10 cellular contexts compared by ENCODE assay signal in the genomic region with DNA sequence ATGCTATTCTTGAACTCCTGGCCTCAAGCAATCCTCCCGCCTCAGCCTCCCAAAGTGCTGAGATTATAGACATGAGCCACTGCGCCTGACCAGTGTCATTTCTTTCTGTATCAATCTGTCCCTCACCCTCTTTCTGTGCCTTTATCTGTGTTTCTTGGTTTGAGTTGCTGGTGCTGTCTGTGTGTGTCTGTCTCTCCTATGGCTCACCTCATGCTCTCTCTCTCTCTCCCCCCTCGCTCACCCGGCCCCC. TPM values are rescaled to one million over a fixed set of nuclear protein-coding genes. Genes with fewer than 3 reads are reported as not detected.
DNase-seq lines count a peak whose midpoint lies in the region; ATAC-seq and TF ChIP-seq lines count a peak whose summit lies in the region.
"Had no signal": no experiment of that assay in that cellular context is flagged by ENCODE, and none has a peak within 500 bp of the region (broad histone marks: within the 10 kb centered on the region; RNA-seq: fewer than 3 reads in every experiment).

No MANE protein-coding gene starts in this region.

- POLR2A ChIA-PET in CD8-positive, alpha-beta T cell (lab: Charles Lee): no interaction called here
- POLR2A ChIA-PET in IMR-90 (lab: Charles Lee; ENCODE audit: unreplicated experiment): no interaction called here

- H2BK5ac ChIP-seq in IMR-90 (ENCODE audit: low read depth, low read length, poor library complexity, severe bottlenecking): no peak overlapping the region

- no peak overlapping the region for H2BK20ac ChIP-seq in IMR-90 (ENCODE audit: low read depth, low read length)

- peaks cover 10% of the 10 kb centered on the region for H3K4me1 ChIP-seq in CD8-positive, alpha-beta T cell (ENCODE audit: insufficient read depth, low read length)
- H3K4me1 ChIP-seq in IMR-90 (ENCODE audit: control insufficient read depth, insufficient read depth, low read length) (peaks cover 4% of the 10 kb centered on the region; the same call in 1 of the 2 replicates), endodermal cell (ENCODE audit: control insufficient read depth, insufficient read depth, low read length) (peaks cover 15% of the 10 kb centered on the region), ovary (ENCODE audit: insufficient read depth) (no peaks in the 10 kb centered on the region)

- dilution Hi-C loops in IMR-90 (cut with HindIII; ENCODE audit: low sequenced_read_pairs, unreplicated experiment): no loop called here

- H3K4me3 ChIP-seq in CD8-positive, alpha-beta T cell (ENCODE audit: low read depth, low read length): no peak overlapping the region
- H3K4me3 ChIP-seq in IMR-90 (ENCODE audit: insufficient read depth, low read depth, low read length): no peak overlapping the region
- H3K4me3 ChIP-seq in endodermal cell (ENCODE audit: low read length): no peak overlapping the region
- H3K4me3 ChIP-seq in ovary: no peak overlapping the region

- 38% methylated on average over 3 of the region's 4 CpGs; no CpG with 5 or more reads in 1 of the 2 experiments for WGBS in IMR-90 (ENCODE audit: extremely low coverage in 2 of 2, insufficient read length in 1 of 2), 2 experiments
- 69 to 70% methylated on average over 4 of the region's 4 CpGs for WGBS in endodermal cell (ENCODE audit: insufficient coverage in 1 of 2, insufficient read length in 1 of 2), 2 experiments
- 44 to 53% (median 52%) methylated on average over 4 of the region's 4 CpGs for WGBS in ovary, 3 donors

- H2AFZ ChIP-seq in IMR-90 (replicated peaks; ENCODE audit: low read length, poor library complexity): peak overlapping the region; percentile 90

- H3K9me3 Mint-ChIP-seq in CD8-positive, alpha-beta T cell: no peaks in the 10 kb centered on the region
- no peaks in the 10 kb centered on the region for H3K9me3 Mint-ChIP-seq in endodermal cell
- no peaks in the 10 kb centered on the region for H3K9me3 Mint-ChIP-seq in osteocyte (ENCODE audit: unreplicated experiment)

- peaks cover 34% of the 10 kb centered on the region for H3K27me3 Mint-ChIP-seq in CD8-positive, alpha-beta T cell (ENCODE audit: low read depth)
- H3K27me3 Mint-ChIP-seq in endodermal cell (ENCODE audit: insufficient read depth) (no peaks in the 10 kb centered on the region), osteocyte (ENCODE audit: unreplicated experiment) (peaks cover 3% of the 10 kb centered on the region)

- H2AK5ac ChIP-seq in IMR-90 (ENCODE audit: low read depth, low read length): no peak overlapping the region

- no peak overlapping the region for H3K56ac ChIP-seq in IMR-90 (ENCODE audit: extremely low read depth, insufficient read depth, low read length)

- no peak for TF ChIP-seq RAD21 in IMR-90 (IDR thresholded peaks at IDR 0.05; ENCODE audit: low read length)

- no peaks in the 10 kb centered on the region for H3K9me1 ChIP-seq in IMR-90 (ENCODE audit: insufficient read depth, low read length)

- no peaks in the 10 kb centered on the region for H3K9me3 ChIP-seq in CD8-positive, alpha-beta T cell (ENCODE audit: low read length)
- no peaks in the 10 kb centered on the region for H3K9me3 ChIP-seq in IMR-90 (ENCODE audit: control insufficient read depth, insufficient read depth, low read length)
- no peaks in the 10 kb centered on the region for H3K9me3 ChIP-seq in endodermal cell (ENCODE audit: control insufficient read depth, low read length)
- H3K9me3 ChIP-seq in ovary: no peaks in the 10 kb centered on the region

- no peaks in the 10 kb centered on the region for H3K27me3 ChIP-seq in CD8-positive, alpha-beta T cell (ENCODE audit: insufficient read depth, low read length)
- H3K27me3 ChIP-seq in IMR-90 (ENCODE audit: control insufficient read depth, insufficient read depth, low read length) (peaks cover 30% of the 10 kb centered on the region), endodermal cell (ENCODE audit: control insufficient read depth, insufficient read depth, low read length, poor library complexity, severe bottlenecking) (no peaks in the 10 kb centered on the region), ovary (no peaks in the 10 kb centered on the region)

- H2BK120ac ChIP-seq in IMR-90 (ENCODE audit: low read depth, low read length): peak overlapping the region; percentile 19; the same call in 1 of the 2 replicates

- H4K5ac ChIP-seq in IMR-90 (ENCODE audit: low read depth, low read length): no peak overlapping the region; the same call in 1 of the 2 replicates

- no peak for TF ChIP-seq CTCF in CD8-positive, alpha-beta T cell (IDR thresholded peaks at IDR 0.05)
- TF ChIP-seq CTCF in IMR-90 (conservative IDR thresholded peaks at IDR 0.05; ENCODE audit: low read depth, low read length) (no peak), endodermal cell (conservative IDR thresholded peaks at IDR 0.05) (no peak), osteocyte (IDR thresholded peaks at IDR 0.05) (no peak), ovary (IDR thresholded peaks at IDR 0.05) (no peak)

- H3K36me3 Mint-ChIP-seq in CD8-positive, alpha-beta T cell: no peaks in the 10 kb centered on the region
- H3K36me3 Mint-ChIP-seq in endodermal cell (ENCODE audit: low read depth) (peaks cover 24% of the 10 kb centered on the region), osteocyte (ENCODE audit: unreplicated experiment) (peaks cover under 1% of the 10 kb centered on the region)

- H3K9ac ChIP-seq in IMR-90 (ENCODE audit: low read depth, low read length) (peak overlapping the region; percentile 38; the same call in 1 of the 2 replicates), endodermal cell (ENCODE audit: extremely low read depth, low read length, poor library complexity, severe bottlenecking) (no peak overlapping the region)

- no peaks in the 10 kb centered on the region for H4K20me1 ChIP-seq in IMR-90 (ENCODE audit: insufficient read depth, low read length)

- H3K4ac ChIP-seq in IMR-90 (ENCODE audit: low read depth, low read length): no peak overlapping the region

- peak; percentile 73 for ATAC-seq in CD8-positive, alpha-beta T cell
- ATAC-seq in IMR-90 (ENCODE audit: low read depth) (peak; percentile 7), HG02798 (IDR thresholded peaks at IDR 0.05; ENCODE audit: poor library complexity, unreplicated experiment) (no peak)

- intact Hi-C loops in CD8-positive, alpha-beta T cell (cut with DNase I, micrococcal nuclease): no loop called here
- intact Hi-C loops in IMR-90 (cut with micrococcal nuclease) (no loop called here), ovary (cut with DNase I) (no loop called here)

- H3K14ac ChIP-seq in IMR-90 (replicated peaks; ENCODE audit: low read depth, low read length): no peak overlapping the region

- H2AK9ac ChIP-seq in IMR-90 (replicated peaks; ENCODE audit: low read depth, low read length, poor library complexity): no peak overlapping the region

- DNase-seq in CD8-positive, alpha-beta T cell: no peak
- no peak for DNase-seq in IMR-90
- DNase-seq in endodermal cell: no peak
- DNase-seq in osteocyte (ENCODE audit: extremely low spot score, unreplicated experiment): no peak
- DNase-seq in NCI-H1092 treated with DMSO at 0.1 percent for 48 hours (lab: John Stamatoyannopoulos, UW): no peak
- DNase-seq in NCI-H2171 (lab: John Stamatoyannopoulos, UW): no peak
- DNase-seq in ovary: no peak
- DNase-seq: activated effector memory CD4-positive, alpha-beta T cell treated with Interleukin-2 at 50 U/mL for 16 hours; NCI-H524 had no signal

- CTCF ChIA-PET in CD8-positive, alpha-beta T cell (lab: Charles Lee): no interaction called here
- CTCF ChIA-PET in IMR-90 (lab: Yijun Ruan, JAX): no interaction called here

- TF ChIP-seq EP300 in ovary (IDR thresholded peaks at IDR 0.05): no peak

- BruUV-seq in IMR-90 (replicated peaks; lab: Mats Ljungman, UMichigan): no TSS peak

- no peak for TF ChIP-seq POLR2A in IMR-90 (IDR thresholded peaks at IDR 0.05; ENCODE audit: low read depth, low read length)
- no peak for TF ChIP-seq POLR2A in ovary (IDR thresholded peaks at IDR 0.05)

- no peak overlapping the region; the same call in 1 of the 2 replicates for H4K91ac ChIP-seq in IMR-90 (ENCODE audit: insufficient read depth, low read depth, low read length)

- peak overlapping the region; percentile 70 to 82; a peak in 2 of 4 replicates for H4K8ac ChIP-seq in IMR-90 (ENCODE audit: low read depth in 2 of 2, low read length in 2 of 2)

- H3K79me1 ChIP-seq in IMR-90 (ENCODE audit: low read depth in 1 of 2, low read length in 2 of 2): no peaks in the 10 kb centered on the region

- 0 out of 3 replicates have a peak overlapping the region, but pooled peaks have one; percentile 2 for H2BK15ac ChIP-seq in IMR-90 (ENCODE audit: low read depth, low read length)

- H3K27ac ChIP-seq in CD8-positive, alpha-beta T cell (ENCODE audit: low read depth, low read length): no peak overlapping the region
- H3K27ac ChIP-seq in IMR-90 (ENCODE audit: insufficient read depth, low read length): no peak overlapping the region
- no peak overlapping the region for H3K27ac ChIP-seq in endodermal cell (ENCODE audit: low read depth, low read length)
- no peak overlapping the region for H3K27ac ChIP-seq in ovary

- peaks cover 13% of the 10 kb centered on the region for H3K4me1 Mint-ChIP-seq in CD8-positive, alpha-beta T cell (ENCODE audit: low read depth)
- peaks cover 56% of the 10 kb centered on the region for H3K4me1 Mint-ChIP-seq in endodermal cell
- peaks cover 20% of the 10 kb centered on the region for H3K4me1 Mint-ChIP-seq in osteocyte (ENCODE audit: unreplicated experiment)

- H3K18ac ChIP-seq in IMR-90 (ENCODE audit: low read depth, low read length): no peak overlapping the region

- H3K4me2 ChIP-seq in IMR-90 (ENCODE audit: low read depth, low read length): no peak overlapping the region

- H3K36me3 ChIP-seq in CD8-positive, alpha-beta T cell (ENCODE audit: insufficient read depth, low read length): no peaks in the 10 kb centered on the region
- H3K36me3 ChIP-seq in IMR-90 (ENCODE audit: control insufficient read depth, insufficient read depth, low read length): no peaks in the 10 kb centered on the region
- peaks cover 12% of the 10 kb centered on the region for H3K36me3 ChIP-seq in endodermal cell (ENCODE audit: control insufficient read depth, insufficient read depth, low read length)
- no peaks in the 10 kb centered on the region for H3K36me3 ChIP-seq in ovary

- no peak overlapping the region for H3K23ac ChIP-seq in IMR-90 (ENCODE audit: low read depth, low read length)

- no peak overlapping the region for H3K27ac Mint-ChIP-seq in CD8-positive, alpha-beta T cell
- H3K27ac Mint-ChIP-seq in endodermal cell (peak overlapping the region; percentile 58), osteocyte (ENCODE audit: unreplicated experiment) (peak overlapping the region; percentile 50)

- peak overlapping the region; percentile 54 for H3K4me3 Mint-ChIP-seq in CD8-positive, alpha-beta T cell
- H3K4me3 Mint-ChIP-seq in endodermal cell (peak overlapping the region; percentile 41), osteocyte (ENCODE audit: unreplicated experiment) (no peak overlapping the region)

- in situ Hi-C loops in IMR-90 (cut with MboI; ENCODE audit: low sequenced_read_pairs): no loop called here

RNA-seq across cellular contexts. Expression of a gene that starts 9.9 kb away (rescaled TPM):
- 10 to 100 TPM; 17.7 to 19.6 TPM for total RNA-seq in CD8-positive, alpha-beta T cell
- total RNA-seq in IMR-90 (2012; rRNA removed) (4.5 and 5.0 TPM in 2 replicates), endodermal cell (10 to 100 TPM; 23.8 to 30.3 TPM), osteocyte (29.4 and 30.9 TPM in 2 replicates), ovary (10 to 100 TPM; 30.4 to 59.4 (median 41.4) TPM)
- polyA plus RNA-seq in IMR-90 (2012; rRNA removed) (8.5 and 11.6 TPM in 2 replicates), ovary (10 to 100 TPM in 1 of 2 donors, 1 to 10 TPM in 1; 2.7 to 29.5 TPM)
- 9.6 and 15.7 TPM in 2 replicates for polyA plus RNA-seq in IMR-90 (2012; cell fraction: cytosol; rRNA removed)
- polyA plus RNA-seq in IMR-90 (2012; cell fraction: nucleus; rRNA removed; ENCODE audit: low replicate concordance): 3.3 and 9.4 TPM in 2 replicates
- polyA plus RNA-seq in endodermal cell (2013, experiment 1 of 2): 18.0 TPM
- polyA plus RNA-seq in endodermal cell (2013, experiment 2 of 2): 18.3 TPM

RNA-seq across cellular contexts. Expression of a gene that starts 12.0 kb away (rescaled TPM):
- total RNA-seq in CD8-positive, alpha-beta T cell: not detected
- not detected in 2 replicates for total RNA-seq in IMR-90 (2012; rRNA removed)
- polyA plus RNA-seq in IMR-90 (2012; rRNA removed): not detected in 2 replicates
- 0.01 TPM in 1 of 2 replicates, not detected in the other for polyA plus RNA-seq in IMR-90 (2012; cell fraction: cytosol; rRNA removed)
- not detected in 2 replicates for polyA plus RNA-seq in IMR-90 (2012; cell fraction: nucleus; rRNA removed; ENCODE audit: low replicate concordance)
- 10 to 100 TPM; 54.2 to 58.1 TPM for total RNA-seq in endodermal cell
- 8.4 TPM for polyA plus RNA-seq in endodermal cell (2013, experiment 1 of 2)
- 8.1 TPM for polyA plus RNA-seq in endodermal cell (2013, experiment 2 of 2)
- not detected in 2 replicates for total RNA-seq in osteocyte
- under 1 TPM in 1 of 7 donors, not detected in 6; 0.26 TPM for total RNA-seq in ovary
- polyA plus RNA-seq in ovary: under 1 TPM in 1 of 2 donors, not detected in 1; 0.04 TPM

RNA-seq across cellular contexts. Expression of a gene that starts 13.1 kb away (rescaled TPM):
- total RNA-seq in CD8-positive, alpha-beta T cell: 10 to 100 TPM; 52.6 to 54.2 TPM
- total RNA-seq in IMR-90 (2012; rRNA removed): 33.6 and 35.3 TPM in 2 replicates
- 70.0 and 71.5 TPM in 2 replicates for polyA plus RNA-seq in IMR-90 (2012; rRNA removed)
- polyA plus RNA-seq in IMR-90 (2012; cell fraction: cytosol; rRNA removed): 32.0 and 52.6 TPM in 2 replicates
- polyA plus RNA-seq in IMR-90 (2012; cell fraction: nucleus; rRNA removed; ENCODE audit: low replicate concordance): 124 and 193 TPM in 2 replicates
- total RNA-seq in endodermal cell: 100 to 1,000 TPM; 104 to 119 TPM
- 68.8 TPM for polyA plus RNA-seq in endodermal cell (2013, experiment 1 of 2)
- polyA plus RNA-seq in endodermal cell (2013, experiment 2 of 2): 64.9 TPM
- total RNA-seq in osteocyte: 67.2 and 72.1 TPM in 2 replicates
- 10 to 100 TPM; 24.8 to 61.9 (median 52.2) TPM for total RNA-seq in ovary
- 10 to 100 TPM; 37.7 to 41.9 TPM for polyA plus RNA-seq in ovary

RNA-seq across cellular contexts. Expression of a gene that starts 26.3 kb away (rescaled TPM):
- total RNA-seq in CD8-positive, alpha-beta T cell: 1 to 10 TPM; 3.4 to 3.5 TPM
- 0.28 and 0.36 TPM in 2 replicates for total RNA-seq in IMR-90 (2012; rRNA removed)
- polyA plus RNA-seq in IMR-90 (2012; rRNA removed): 2.8 and 3.1 TPM in 2 replicates
- 3.4 and 5.0 TPM in 2 replicates for polyA plus RNA-seq in IMR-90 (2012; cell fraction: cytosol; rRNA removed)
- polyA plus RNA-seq in IMR-90 (2012; cell fraction: nucleus; rRNA removed; ENCODE audit: low replicate concordance): 8.9 and 14.7 TPM in 2 replicates
- 10 to 100 TPM; 13.6 to 19.9 TPM for total RNA-seq in endodermal cell
- polyA plus RNA-seq in endodermal cell (2013, experiment 1 of 2): 9.8 TPM
- 8.9 TPM for polyA plus RNA-seq in endodermal cell (2013, experiment 2 of 2)
- 9.9 and 10.4 TPM in 2 replicates for total RNA-seq in osteocyte
- total RNA-seq in ovary: 1 to 10 TPM; 3.0 to 9.1 (median 7.0) TPM
- 1 to 10 TPM; 4.2 to 4.4 TPM for polyA plus RNA-seq in ovary

RNA-seq across cellular contexts. Expression of a gene that starts 38.5 kb away (rescaled TPM):
- not detected for total RNA-seq in CD8-positive, alpha-beta T cell
- total RNA-seq in IMR-90 (2012; rRNA removed) (not detected in 2 replicates), endodermal cell (not detected), osteocyte (not detected in 2 replicates), ovary (not detected)
- polyA plus RNA-seq in IMR-90 (2012; rRNA removed) (not detected in 2 replicates), ovary (not detected)
- not detected in 2 replicates for polyA plus RNA-seq in IMR-90 (2012; cell fraction: cytosol; rRNA removed)
- polyA plus RNA-seq in IMR-90 (2012; cell fraction: nucleus; rRNA removed; ENCODE audit: low replicate concordance): not detected in 2 replicates
- polyA plus RNA-seq in endodermal cell (2013, experiment 1 of 2): not detected
- not detected for polyA plus RNA-seq in endodermal cell (2013, experiment 2 of 2)

Comparison
In these comparisons a context has a peak if more than half of its experiments do, and no peak if none do; other contexts are left out.
1. RNA of a gene that starts 12.0 kb away (total RNA-seq): 54.2 to 58.1 TPM in endodermal cell; not detected in CD8-positive, alpha-beta T cell, not detected in IMR-90, not detected in osteocyte and 0.26 TPM in ovary; every median in the first group is over 10 times any median in the second.